In the genomic region with DNA sequence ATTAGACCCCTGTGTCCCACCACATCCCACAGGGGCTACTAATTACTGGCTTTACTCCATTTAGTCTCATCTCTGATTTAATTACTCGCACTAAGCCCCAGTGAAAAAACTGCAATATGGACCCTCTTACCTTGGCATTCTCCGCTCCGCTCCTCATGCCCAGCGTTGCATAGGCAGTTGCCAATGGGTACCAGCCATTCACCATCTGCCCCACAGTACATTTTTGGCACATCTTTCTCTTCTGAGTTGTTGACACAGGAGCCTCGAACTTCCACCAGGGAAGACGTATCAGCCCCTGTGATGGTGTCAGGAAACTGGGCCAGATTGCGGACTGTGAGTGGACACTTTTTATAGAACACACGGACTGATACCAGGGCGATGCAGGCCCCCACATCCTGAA, we compare ENCODE assay signal across 21 cellular contexts.
"Had no signal": no experiment of that assay in that cellular context is flagged by ENCODE, and none has a peak within 500 bp of the region (broad histone marks: within the 10 kb centered on the region; RNA-seq: fewer than 3 reads in every experiment).

No MANE protein-coding gene starts in this region.

- DNase-seq: activated CD4-positive, alpha-beta T cell treated with anti-CD3 and anti-CD28 coated beads for 48 hours; activated CD8-positive, alpha-beta memory T cell treated with anti-CD3 and anti-CD28 coated beads, Interleukin-2, amount 10 ng/mL, durations not matched to agents 7 days and 5 days; activated CD8-positive, alpha-beta T cell treated with anti-CD3 and anti-CD28 coated beads for 36 hours; activated effector memory CD4-positive, alpha-beta T cell treated with anti-CD3 and anti-CD28 coated beads, Interleukin-2, amount 50 U/mL, for 16 hours; activated naive CD4-positive, alpha-beta T cell treated with anti-CD3 and anti-CD28 coated beads, Interleukin-2, amount 50 U/mL, for 16 hours; activated naive CD8-positive, alpha-beta T cell treated with anti-CD3 and anti-CD28 coated beads, Interleukin-2, amount 50 U/mL, for 24 hours; activated T-cell treated with anti-CD3 and anti-CD28 coated beads for 4 hours; colonic mucosa; heart right ventricle; islet precursor cell; left cardiac atrium; midbrain; natural killer cell; nucleus accumbens; small intestine; stimulated activated CD4-positive, alpha-beta T cell treated with anti-CD3 and anti-CD28 coated beads, Interleukin-2, amount 100 ng/mL, for 24 hours; stomach; transverse colon had no signal

- H3K4me3 Mint-ChIP-seq: activated CD8-positive, alpha-beta memory T cell treated with anti-CD3 and anti-CD28 coated beads, Interleukin-2, amount 10 ng/mL, durations not matched to agents 7 days and 5 days; activated CD8-positive, alpha-beta T cell treated with anti-CD3 and anti-CD28 coated beads for 36 hours; activated naive CD8-positive, alpha-beta T cell treated with anti-CD3 and anti-CD28 coated beads, Interleukin-2, amount 50 U/mL, for 24 hours; natural killer cell; stimulated activated memory B cell treated with anti-CD40 and anti-IgM and Interleukin-4, amounts not matched to agents 10 μg/mL and 1 μg/mL and 100 μg/mL, for 72 hours; T-helper 1 cell treated with Interleukin-12 subunit alpha and Interleukin-12 subunit beta and Interleukin-4 antibody, amounts not matched to agents 30 μg/mL and 1 μg/mL, for 36 hours had no signal

- H3K27ac Mint-ChIP-seq: activated CD8-positive, alpha-beta memory T cell treated with anti-CD3 and anti-CD28 coated beads, Interleukin-2, amount 10 ng/mL, durations not matched to agents 7 days and 5 days; activated CD8-positive, alpha-beta T cell treated with anti-CD3 and anti-CD28 coated beads for 36 hours; activated naive CD8-positive, alpha-beta T cell treated with anti-CD3 and anti-CD28 coated beads, Interleukin-2, amount 50 U/mL, for 24 hours; natural killer cell; stimulated activated memory B cell treated with anti-CD40 and anti-IgM and Interleukin-4, amounts not matched to agents 10 μg/mL and 1 μg/mL and 100 μg/mL, for 72 hours; T-helper 1 cell treated with Interleukin-12 subunit alpha and Interleukin-12 subunit beta and Interleukin-4 antibody, amounts not matched to agents 30 μg/mL and 1 μg/mL, for 36 hours had no signal

- H3K4me1 Mint-ChIP-seq: activated CD8-positive, alpha-beta memory T cell treated with anti-CD3 and anti-CD28 coated beads, Interleukin-2, amount 10 ng/mL, durations not matched to agents 7 days and 5 days had no signal

- ATAC-seq: activated CD8-positive, alpha-beta memory T cell treated with anti-CD3 and anti-CD28 coated beads, Interleukin-2, amount 10 ng/mL, durations not matched to agents 7 days and 5 days; activated CD8-positive, alpha-beta T cell treated with anti-CD3 and anti-CD28 coated beads for 36 hours; activated naive CD8-positive, alpha-beta T cell treated with anti-CD3 and anti-CD28 coated beads, Interleukin-2, amount 50 U/mL, for 24 hours; heart right ventricle; left cardiac atrium; natural killer cell; sciatic nerve; stimulated activated memory B cell treated with anti-CD40 and anti-IgM and Interleukin-4, amounts not matched to agents 10 μg/mL and 1 μg/mL and 100 μg/mL, for 72 hours had no signal

- H3K27me3 Mint-ChIP-seq: stimulated activated memory B cell treated with anti-CD40 and anti-IgM and Interleukin-4, amounts not matched to agents 10 μg/mL and 1 μg/mL and 100 μg/mL, for 72 hours had no signal

- H3K36me3 Mint-ChIP-seq: activated CD8-positive, alpha-beta memory T cell treated with anti-CD3 and anti-CD28 coated beads, Interleukin-2, amount 10 ng/mL, durations not matched to agents 7 days and 5 days; stimulated activated memory B cell treated with anti-CD40 and anti-IgM and Interleukin-4, amounts not matched to agents 10 μg/mL and 1 μg/mL and 100 μg/mL, for 72 hours had no signal

- H3K9me3 Mint-ChIP-seq: activated CD8-positive, alpha-beta T cell treated with anti-CD3 and anti-CD28 coated beads for 36 hours; activated naive CD8-positive, alpha-beta T cell treated with anti-CD3 and anti-CD28 coated beads, Interleukin-2, amount 50 U/mL, for 24 hours; natural killer cell; stimulated activated memory B cell treated with anti-CD40 and anti-IgM and Interleukin-4, amounts not matched to agents 10 μg/mL and 1 μg/mL and 100 μg/mL, for 72 hours; T-helper 1 cell treated with Interleukin-12 subunit alpha and Interleukin-12 subunit beta and Interleukin-4 antibody, amounts not matched to agents 30 μg/mL and 1 μg/mL, for 36 hours had no signal
